ENCODE assay signal across 19 cellular contexts in the genomic region with DNA sequence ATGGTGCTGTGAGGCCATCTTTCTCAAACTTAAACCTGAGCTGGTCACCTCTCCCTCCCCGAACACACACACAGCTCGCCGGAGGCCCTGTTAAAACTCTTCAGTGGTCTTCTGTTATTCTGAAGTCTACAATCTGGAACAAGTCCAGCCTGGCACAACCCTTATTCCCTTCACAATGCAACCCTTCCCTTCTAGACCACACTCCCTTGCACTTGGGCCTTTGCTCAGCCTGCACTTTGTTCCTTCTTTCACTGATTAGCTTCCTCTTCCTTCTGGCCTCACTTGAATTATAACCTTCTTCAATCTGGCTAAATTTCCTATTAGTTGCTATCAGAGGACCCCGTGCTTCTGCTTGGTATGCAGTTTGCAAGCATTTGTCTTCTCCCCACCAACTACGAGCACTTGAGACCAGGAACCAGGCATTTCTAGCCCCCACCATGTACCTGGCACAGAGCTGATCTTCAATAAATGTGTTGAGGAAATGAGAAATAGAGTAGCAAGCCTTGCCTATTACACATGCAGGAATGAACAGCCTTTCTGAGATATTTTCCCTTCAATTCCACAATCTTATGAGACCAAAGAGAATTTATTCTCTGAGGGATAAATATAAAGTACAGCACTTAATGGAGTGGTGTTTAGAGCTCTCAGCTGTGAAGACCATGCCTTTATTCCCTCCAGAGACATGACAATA.
"Had no signal": no experiment of that assay in that cellular context is flagged by ENCODE, and none has a peak within 500 bp of the region (broad histone marks: within the 10 kb centered on the region; RNA-seq: fewer than 3 reads in every experiment).

No MANE protein-coding gene starts in this region.

- H3K27ac ChIP-seq: breast epithelium, coronary artery, epithelial cell of prostate, gastroesophageal sphincter had no signal

- H3K36me3 ChIP-seq: breast epithelium, gastroesophageal sphincter, sigmoid colon had no signal

- H3K9me3 ChIP-seq: breast epithelium, gastroesophageal sphincter, sigmoid colon had no signal

- H3K27me3 ChIP-seq: breast epithelium, gastroesophageal sphincter, sigmoid colon had no signal

- H3K4me3 ChIP-seq: breast epithelium, coronary artery, gastroesophageal sphincter, sigmoid colon had no signal

- DNase-seq: activated CD4-positive, alpha-beta T cell treated with anti-CD3 and anti-CD28 coated beads for 4 hours; activated CD4-positive, alpha-beta T cell treated with anti-CD3 and anti-CD28 coated beads, Interleukin-2, amount 50 U/mL, for 48 hours; activated CD4-positive, CD25-positive, alpha-beta regulatory T cell; activated CD8-positive, alpha-beta memory T cell treated with anti-CD3 and anti-CD28 coated beads, Interleukin-2, amount 50 U/mL, for 48 hours; activated naive CD4-positive, alpha-beta T cell; activated T-cell treated with anti-CD3 and anti-CD28 coated beads, Interleukin-2, amount 50 U/mL, for 4 hours; endodermal cell; head of caudate nucleus; left cardiac atrium; nucleus accumbens; sigmoid colon; stimulated activated CD4-positive, alpha-beta T cell treated with anti-CD3 and anti-CD28 coated beads, Interleukin-2, amount 100 ng/mL, for 48 hours; stimulated activated CD8-positive, alpha-beta memory T cell treated with anti-CD3 and anti-CD28 coated beads, Interleukin-4, amount 100 ng/mL, for 48 hours; stimulated activated naive CD4-positive, alpha-beta T cell; T-cell had no signal

- H3K4me1 ChIP-seq: breast epithelium, gastroesophageal sphincter had no signal

- ATAC-seq: activated T-cell treated with anti-CD3 and anti-CD28 coated beads, Interleukin-2, amount 50 U/mL, for 4 hours; gastroesophageal sphincter; left cardiac atrium; T-cell had no signal
